Comparison of ENCODE assay signal across 10 cellular contexts in the genomic region with DNA sequence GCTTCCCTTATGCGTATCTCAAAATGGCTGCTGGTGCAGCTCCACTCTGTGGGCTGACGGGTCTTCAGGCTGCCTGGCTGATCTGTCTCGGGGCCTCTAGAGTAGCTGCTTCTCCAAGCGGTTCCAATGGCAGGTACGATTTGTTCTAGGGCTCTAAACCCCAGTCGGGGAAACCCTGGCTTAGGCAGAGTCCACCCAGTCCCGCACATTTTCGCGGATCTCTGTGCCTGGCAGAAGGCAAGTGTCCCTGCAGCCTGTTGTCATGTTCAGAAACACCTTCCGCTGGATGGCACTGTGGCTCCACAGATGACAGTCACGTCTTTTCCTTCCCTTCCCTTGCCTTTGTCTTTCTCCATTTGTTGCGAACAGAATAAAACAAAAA. TPM values are rescaled to one million over a fixed set of nuclear protein-coding genes. Genes with fewer than 3 reads are reported as not detected.
A peak's percentile ranks its signal among the peaks of the same experiment; 100 is the strongest.
DNase-seq lines count a peak whose midpoint lies in the region; ATAC-seq and TF ChIP-seq lines count a peak whose summit lies in the region.
"Had no signal": no experiment of that assay in that cellular context is flagged by ENCODE, and none has a peak within 500 bp of the region (broad histone marks: within the 10 kb centered on the region; RNA-seq: fewer than 3 reads in every experiment).

No MANE protein-coding gene starts in this region.

- H3K9me3 Mint-ChIP-seq in CD14-positive monocyte (peaks cover 0 to 2% (median 0%) of the 10 kb centered on the region in 7 donors), chondrocyte (ENCODE audit: low read depth) (peaks cover 6% of the 10 kb centered on the region), nephron (peaks cover 40% of the 10 kb centered on the region)
- no peaks in the 10 kb centered on the region for H3K9me3 Mint-ChIP-seq in activated T-helper 17 cell treated with anti-CD3 and anti-CD28 coated beads, Interleukin-2, amount 50 U/mL, for 72 hours
- H3K9me3 Mint-ChIP-seq: activated naive CD4-positive, alpha-beta T cell treated with anti-CD3 and anti-CD28 coated beads, Interleukin-2, amount 10 ng/mL, durations not matched to agents 7 days and 5 days had no signal

- no peaks in the 10 kb centered on the region for H4K20me1 ChIP-seq in MM.1S (ENCODE audit: insufficient read depth, low read length)

- no peaks in the 10 kb centered on the region for H3K36me3 ChIP-seq in MM.1S (replicated peaks; ENCODE audit: insufficient read depth, low read length)

- peak overlapping the region; percentile 31; the same call in 1 of the 2 replicates for H3K4me3 ChIP-seq in MM.1S (ENCODE audit: low read length)

- H3K79me2 ChIP-seq in MM.1S (ENCODE audit: low read length) = no peaks in the 10 kb centered on the region

- TF ChIP-seq CTCF in CD14-positive monocyte (IDR thresholded peaks at IDR 0.05) = no peak
- peak; percentile 31 for TF ChIP-seq CTCF in MM.1S (IDR thresholded peaks at IDR 0.05; ENCODE audit: low read length)
- no peak for TF ChIP-seq CTCF in chondrocyte (IDR thresholded peaks at IDR 0.05)
- TF ChIP-seq CTCF in nephron (IDR thresholded peaks at IDR 0.05; ENCODE audit: unreplicated experiment in 3 of 3) = peak in 2 of 3 experiments; percentile 12 to 19

- H3K9me2 ChIP-seq in MM.1S (replicated peaks; ENCODE audit: insufficient read depth, low read length) = no peaks in the 10 kb centered on the region

- intact Hi-C loops in CD14-positive monocyte (cut with micrococcal nuclease) = no loop called here

- peaks cover 3 to 6% of the 10 kb centered on the region in 2 donors for H3K36me3 Mint-ChIP-seq in CD14-positive monocyte
- H3K36me3 Mint-ChIP-seq in chondrocyte (ENCODE audit: low read depth) = no peaks in the 10 kb centered on the region
- peaks cover 64% of the 10 kb centered on the region for H3K36me3 Mint-ChIP-seq in nephron (ENCODE audit: low read depth)
- H3K36me3 Mint-ChIP-seq in activated T-helper 17 cell treated with anti-CD3 and anti-CD28 coated beads, Interleukin-2, amount 50 U/mL, for 72 hours (ENCODE audit: low read depth) = peaks cover 22% of the 10 kb centered on the region

- peaks cover 13% of the 10 kb centered on the region for H3K4me1 ChIP-seq in MM.1S (ENCODE audit: low read length)

- peak overlapping the region; percentile 28; the same call in 1 of the 2 replicates for H2AFZ ChIP-seq in MM.1S (ENCODE audit: low read length)

- H3F3A ChIP-seq in MM.1S (ENCODE audit: insufficient read depth, low read length) = peaks cover 7% of the 10 kb centered on the region; the same call in 1 of the 2 replicates

- H3K9ac ChIP-seq in MM.1S (ENCODE audit: low read length) = peak overlapping the region; percentile 79

- H3K27me3 Mint-ChIP-seq in CD14-positive monocyte (ENCODE audit: low read depth in 3 of 3) (peaks cover 0 to 3% (median 0%) of the 10 kb centered on the region in 3 donors), chondrocyte (ENCODE audit: low read depth) (no peaks in the 10 kb centered on the region), nephron (ENCODE audit: low read depth) (no peaks in the 10 kb centered on the region)
- no peaks in the 10 kb centered on the region for H3K27me3 Mint-ChIP-seq in activated T-helper 17 cell treated with anti-CD3 and anti-CD28 coated beads, Interleukin-2, amount 50 U/mL, for 72 hours
- H3K27me3 Mint-ChIP-seq: activated naive CD4-positive, alpha-beta T cell treated with anti-CD3 and anti-CD28 coated beads, Interleukin-2, amount 10 ng/mL, durations not matched to agents 7 days and 5 days had no signal

- H3K27ac Mint-ChIP-seq in CD14-positive monocyte = peak overlapping the region; percentile 76 to 94 (median 86)
- no peak overlapping the region for H3K27ac Mint-ChIP-seq in chondrocyte (ENCODE audit: unreplicated experiment)
- peak overlapping the region; percentile 98 to 100 (median 100) for H3K27ac Mint-ChIP-seq in nephron
- no peak overlapping the region for H3K27ac Mint-ChIP-seq in activated T-helper 17 cell treated with anti-CD3 and anti-CD28 coated beads, Interleukin-2, amount 50 U/mL, for 72 hours

- DNase-seq in CD14-positive monocyte (ENCODE audit: low spot score) (no peak), MM.1S (peak; percentile 73), chondrocyte (ENCODE audit: low spot score) (peak; percentile 47), NK-92 (lab: John Stamatoyannopoulos, UW; ENCODE audit: unreplicated experiment) (no peak), OCI-M2 (lab: John Stamatoyannopoulos, UW; ENCODE audit: unreplicated experiment) (no peak)
- DNase-seq: activated naive CD4-positive, alpha-beta T cell treated with anti-CD3 and anti-CD28 coated beads, Interleukin-2, amount 10 ng/mL, durations not matched to agents 7 days and 5 days; NK-92 treated with Interleukin-12 subunit alpha and Interleukin-12 subunit beta, amount 100 ng/mL, for 24 hours had no signal

- H3K27me3 ChIP-seq in MM.1S (replicated peaks; ENCODE audit: insufficient read depth, low read length) = no peaks in the 10 kb centered on the region

- H3K9me3 ChIP-seq in MM.1S (replicated peaks; ENCODE audit: insufficient read depth, low read length) = no peaks in the 10 kb centered on the region

- H3K4me2 ChIP-seq in MM.1S (ENCODE audit: low read depth, low read length) = peak overlapping the region; percentile 57; the same call in 1 of the 2 replicates

- no peak for ATAC-seq in activated T-helper 17 cell treated with anti-CD3 and anti-CD28 coated beads, Interleukin-2, amount 50 U/mL, for 72 hours (replicated peaks)
- no peak for ATAC-seq in HG03571 (IDR thresholded peaks at IDR 0.05; ENCODE audit: unreplicated experiment)

- H3K4me3 Mint-ChIP-seq in CD14-positive monocyte (no peak overlapping the region), chondrocyte (ENCODE audit: unreplicated experiment) (no peak overlapping the region), nephron (peak overlapping the region; percentile 65 to 81 (median 73))
- no peak overlapping the region for H3K4me3 Mint-ChIP-seq in activated T-helper 17 cell treated with anti-CD3 and anti-CD28 coated beads, Interleukin-2, amount 50 U/mL, for 72 hours
- H3K4me3 Mint-ChIP-seq: activated naive CD4-positive, alpha-beta T cell treated with anti-CD3 and anti-CD28 coated beads, Interleukin-2, amount 10 ng/mL, durations not matched to agents 7 days and 5 days had no signal

- peak overlapping the region; percentile 67; the same call in 1 of the 2 replicates for H3K27ac ChIP-seq in MM.1S (ENCODE audit: low read length)

- H3K4me1 Mint-ChIP-seq in CD14-positive monocyte = peaks cover 57% of the 10 kb centered on the region
- H3K4me1 Mint-ChIP-seq in chondrocyte (ENCODE audit: low read depth) = no peaks in the 10 kb centered on the region
- H3K4me1 Mint-ChIP-seq in nephron = peaks cover 10% of the 10 kb centered on the region
- peaks cover 30% of the 10 kb centered on the region for H3K4me1 Mint-ChIP-seq in activated T-helper 17 cell treated with anti-CD3 and anti-CD28 coated beads, Interleukin-2, amount 50 U/mL, for 72 hours

RNA-seq across cellular contexts. Expression of a gene that starts 54.4 kb away (rescaled TPM):
- 10 to 100 TPM; 22.1 to 24.9 TPM for polyA plus RNA-seq in CD14-positive monocyte
- 49.9 to 63.1 TPM (median 51.1 TPM) in 3 replicates for total RNA-seq in chondrocyte
- 10 to 100 TPM; 33.6 to 46.0 TPM for total RNA-seq in activated T-helper 17 cell treated with anti-CD3 and anti-CD28 coated beads, Interleukin-2, amount 50 U/mL, for 72 hours

Comparison
In these comparisons a context has a peak if more than half of its experiments do, and no peak if none do; other contexts are left out.
1. DNase-seq: peak in MM.1S (single experiment) and chondrocyte (single experiment); none in CD14-positive monocyte (single experiment), NK-92 (single experiment) and OCI-M2 (single experiment).
2. H3K27ac Mint-ChIP-seq: peak in CD14-positive monocyte (7 of 7) and nephron (3 of 3); none in chondrocyte (single experiment) and activated T-helper 17 cell treated with anti-CD3 and anti-CD28 coated beads, Interleukin-2, amount 50 U/mL, for 72 hours (single experiment).
3. H3K4me3 Mint-ChIP-seq: peak in nephron (3 of 3); none in CD14-positive monocyte (0 of 2), chondrocyte (single experiment) and activated T-helper 17 cell treated with anti-CD3 and anti-CD28 coated beads, Interleukin-2, amount 50 U/mL, for 72 hours (single experiment).
4. CTCF ChIP-seq: peak in MM.1S (single experiment) and nephron (2 of 3); none in CD14-positive monocyte (single experiment) and chondrocyte (single experiment).